9 cellular contexts compared by ENCODE assay signal in genomic region chr9:136977223-136978072, GRCh38. TPM values are rescaled to one million over a fixed set of nuclear protein-coding genes. Genes with fewer than 3 reads are reported as not detected.
DNase-seq lines count a peak whose midpoint lies in the region; ATAC-seq and TF ChIP-seq lines count a peak whose summit lies in the region.
"Had no signal": no experiment of that assay in that cellular context is flagged by ENCODE, and none has a peak within 500 bp of the region (broad histone marks: within the 10 kb centered on the region; RNA-seq: fewer than 3 reads in every experiment).

PTGDS (plus strand) TSS chr9:136977504; CDS start chr9:136977579, 75 bp downstream.

- H3K4me1 ChIP-seq in iPS DF 6.9 (ENCODE audit: control insufficient read depth, insufficient read depth, low read length) (peaks cover 2% of the 10 kb centered on the region), prostate gland (replicated peaks) (no peaks in the 10 kb centered on the region)

- ATAC-seq in GM21723 (IDR thresholded peaks at IDR 0.05; ENCODE audit: unreplicated experiment) (no peak), HG02571 (IDR thresholded peaks at IDR 0.05; ENCODE audit: unreplicated experiment) (no peak)

- no peak within 1 kb of the TSS for H3K27ac ChIP-seq in iPS DF 6.9 (ENCODE audit: low read length)
- peak within 1 kb of the TSS; percentile 60 to 61 for H3K27ac ChIP-seq in prostate gland
- H3K27ac ChIP-seq: KMS-11 had no signal

- H3K4me3 Mint-ChIP-seq in CD14-positive monocyte = peak within 1 kb of the TSS; percentile 9 to 70

- intact Hi-C loops in CD14-positive monocyte (cut with micrococcal nuclease) (no loop called here), prostate gland (cut with DNase I) (no loop called here)

- peaks cover 0 to 2% (median 0%) of the 10 kb centered on the region in 7 donors for H3K9me3 Mint-ChIP-seq in CD14-positive monocyte

- TF ChIP-seq CTCF in CD14-positive monocyte (IDR thresholded peaks at IDR 0.05) = no peak
- no peak for TF ChIP-seq CTCF in prostate gland (IDR thresholded peaks at IDR 0.05)

- peaks cover 17 to 54% (median 21%) of the 10 kb centered on the region in 3 donors for H3K27me3 Mint-ChIP-seq in CD14-positive monocyte (ENCODE audit: low read depth in 3 of 3)

- H3K27ac Mint-ChIP-seq in CD14-positive monocyte = peak within 1 kb of the TSS in 1 of 7 donors; percentile 10

- DNase-seq in CD14-positive monocyte (ENCODE audit: low spot score) (no peak), astrocyte of the hippocampus (ENCODE audit: low read depth, low spot score) (peak; percentile 33), iPS DF 6.9 (ENCODE audit: low read depth, low spot score) (no peak), prostate gland (ENCODE audit: low spot score) (no peak), T-helper 9 cell (no peak), GOT3 (lab: John Stamatoyannopoulos, UW) (no peak)

- H3K4me1 Mint-ChIP-seq in CD14-positive monocyte = peaks cover 19% of the 10 kb centered on the region

- H3K4me3 ChIP-seq in iPS DF 6.9 (ENCODE audit: low read length) (peak within 1 kb of the TSS; percentile 68), prostate gland (peak within 1 kb of the TSS; percentile 25 to 41)

- no peak for TF ChIP-seq POLR2A in prostate gland (IDR thresholded peaks at IDR 0.05)

- H3K36me3 Mint-ChIP-seq in CD14-positive monocyte = no peaks in the 10 kb centered on the region

- WGBS in iPS DF 6.9 (ENCODE audit: insufficient coverage, insufficient read length) = no CpG with 5 or more reads among the region's 44 CpGs
- 36% methylated on average over 43 of the region's 44 CpGs for WGBS in prostate gland

- H3K9me3 ChIP-seq in iPS DF 6.9 (ENCODE audit: control insufficient read depth, insufficient read depth, low read length) = no peaks in the 10 kb centered on the region
- H3K9me3 ChIP-seq in prostate gland = no peaks in the 10 kb centered on the region

- no peaks in the 10 kb centered on the region for H3K27me3 ChIP-seq in iPS DF 6.9 (ENCODE audit: control insufficient read depth, insufficient read depth, low read length)
- H3K27me3 ChIP-seq in prostate gland (replicated peaks; ENCODE audit: insufficient read depth) = no peaks in the 10 kb centered on the region

- H3K36me3 ChIP-seq in iPS DF 6.9 (ENCODE audit: control insufficient read depth, insufficient read depth, low read length) (no peaks in the 10 kb centered on the region), prostate gland (no peaks in the 10 kb centered on the region)

RNA-seq across cellular contexts. Expression of gene PTGDS, which starts in this region (rescaled TPM):
- under 1 TPM in 1 of 2 donors, not detected in 1; 0.34 TPM for polyA plus RNA-seq in CD14-positive monocyte
- total RNA-seq in prostate gland = 1,000 to 10,000 TPM in 1 of 2 donors, 10 to 100 TPM in 1; 59.4 to 5,242 TPM
